ENCODE assay signal across 12 cellular contexts in genomic region chr9:134341929-134342745, GRCh38. TPM values are rescaled to one million over a fixed set of nuclear protein-coding genes. Genes with fewer than 3 reads are reported as not detected.
A peak's percentile ranks its signal among the peaks of the same experiment; 100 is the strongest.
DNase-seq lines count a peak whose midpoint lies in the region; ATAC-seq, FAIRE-seq and TF ChIP-seq lines count a peak whose summit lies in the region.
"Had no signal": no experiment of that assay in that cellular context is flagged by ENCODE, and none has a peak within 500 bp of the region (broad histone marks: within the 10 kb centered on the region; RNA-seq: fewer than 3 reads in every experiment).

No MANE protein-coding gene starts in this region.

- H3K4me3 ChIP-seq in heart left ventricle (peak overlapping the region in 1 of 12 donors; percentile 0), endothelial cell of umbilical vein (replicated peaks in 1 of 3; ENCODE audit: insufficient read depth in 1 of 3, low read depth in 1 of 3, low read length in 3 of 3) (no peak overlapping the region), trophoblast cell (ENCODE audit: low read depth, low read length) (no peak overlapping the region), urinary bladder (ENCODE audit: low read depth, low read length) (no peak overlapping the region), SK-N-SH (ENCODE audit: low read depth in 2 of 2, low read length in 1 of 2) (no peak overlapping the region)

- TF ChIP-seq RAD21 in SK-N-SH (IDR thresholded peaks at IDR 0.05; ENCODE audit: low read length) = no peak

- CTCF ChIA-PET in endothelial cell of umbilical vein (lab: Charles Lee) = interaction anchor here (1.0 to 2.2 kb wide), 4 partner anchors 40 to 172 kb away, joined by 3 to 7 read pairs (median 5); no protein-coding TSS in a partner anchor
- CTCF ChIA-PET in SK-N-SH (lab: Yijun Ruan, JAX) = no interaction called here

- no peak overlapping the region for H3K23ac ChIP-seq in trophoblast cell (ENCODE audit: low read length)

- no peak for FAIRE-seq in endothelial cell of umbilical vein (lab: Jason Lieb, UNC)
- FAIRE-seq: A204.1 had no signal

- BruUV-seq in endothelial cell of umbilical vein (replicated peaks; lab: Mats Ljungman, UMichigan) = no TSS peak

- no peak for TF ChIP-seq EP300 in SK-N-SH (IDR thresholded peaks at IDR 0.05; ENCODE audit: borderline replicate concordance in 1 of 2, low read depth in 1 of 2, low read length in 1 of 2)

- H4K20me1 ChIP-seq in endothelial cell of umbilical vein (replicated peaks; ENCODE audit: control insufficient read depth, extremely low read depth, insufficient read depth, low read length) (no peaks in the 10 kb centered on the region), SK-N-SH (ENCODE audit: insufficient read depth) (peaks cover 100% of the 10 kb centered on the region)

- H2AFZ ChIP-seq in endothelial cell of umbilical vein (ENCODE audit: low read depth, low read length) (no peak overlapping the region), trophoblast cell (ENCODE audit: insufficient read depth, low read length, poor library complexity) (no peak overlapping the region), SK-N-SH (ENCODE audit: low read depth) (no peak overlapping the region)

- H3K4ac ChIP-seq in trophoblast cell (ENCODE audit: low read depth, low read length) = peak overlapping the region; percentile 33

- no peak overlapping the region for H4K91ac ChIP-seq in trophoblast cell (ENCODE audit: low read depth, low read length)

- no peaks in the 10 kb centered on the region for H3K9me2 ChIP-seq in SK-N-SH

- dilution Hi-C loops in endothelial cell of umbilical vein (cut with MboI; ENCODE audit: extremely low pct_ligation_motif_present, low sequenced_read_pairs) = no loop called here

- H3K79me2 ChIP-seq in endothelial cell of umbilical vein (ENCODE audit: control insufficient read depth, insufficient read depth, low read length) = peaks cover 66% of the 10 kb centered on the region
- peaks cover 37% of the 10 kb centered on the region for H3K79me2 ChIP-seq in trophoblast cell (ENCODE audit: control insufficient read depth, insufficient read depth, low read length, poor library complexity)
- peaks cover 61% of the 10 kb centered on the region for H3K79me2 ChIP-seq in SK-N-SH (ENCODE audit: insufficient read depth)

- no peak overlapping the region for H2BK12ac ChIP-seq in trophoblast cell (ENCODE audit: low read length)

- intact Hi-C loops in heart left ventricle (cut with DNase I) = loop anchor here in 2 of 10 donors (5.0 kb wide), 1 partner anchor 35 kb away; no protein-coding TSS in a partner anchor
- intact Hi-C loops in cardiac septum (cut with DNase I) = loop anchor here (5.0 kb wide), 3 partner anchors 35 to 100 kb away; no protein-coding TSS in a partner anchor
- intact Hi-C loops in endothelial cell of umbilical vein (cut with micrococcal nuclease) = loop anchor here (2.0 to 5.0 kb wide), 3 partner anchors 37 to 1005 kb away; partner anchors contain the start of gene SURF6

- no peak overlapping the region for H4K12ac ChIP-seq in trophoblast cell (ENCODE audit: low read depth, low read length)

- TF ChIP-seq POLR2A in heart left ventricle (IDR thresholded peaks at IDR 0.05) (no peak), endothelial cell of umbilical vein (IDR thresholded peaks at IDR 0.05; ENCODE audit: low read depth, low read length) (no peak)

- H3K27me3 ChIP-seq in heart left ventricle (no peaks in the 10 kb centered on the region), endothelial cell of umbilical vein (ENCODE audit: control insufficient read depth in 2 of 2, insufficient read depth in 2 of 2, low read length in 2 of 2) (no peaks in the 10 kb centered on the region), trophoblast cell (ENCODE audit: insufficient read depth, low read length) (no peaks in the 10 kb centered on the region), SK-N-SH (ENCODE audit: insufficient read depth) (no peaks in the 10 kb centered on the region)

- no peaks in the 10 kb centered on the region for H3F3A ChIP-seq in SK-N-SH (replicated peaks; ENCODE audit: insufficient read depth)

- POLR2A ChIA-PET in endothelial cell of umbilical vein (lab: Charles Lee) = no interaction called here
- POLR2A ChIA-PET in SK-N-SH (lab: Yijun Ruan, JAX) = no interaction called here

- no peak overlapping the region for H2BK120ac ChIP-seq in trophoblast cell (ENCODE audit: insufficient read depth, low read length, poor library complexity)

- H3K79me1 ChIP-seq in trophoblast cell (ENCODE audit: low read length) = no peaks in the 10 kb centered on the region

- peak overlapping the region; percentile 18 for H3K18ac ChIP-seq in trophoblast cell (ENCODE audit: low read length)

- WGBS in heart left ventricle, 4 donors = 88 to 94% (median 93%) methylated on average over 13 to 19 of the region's 19 CpGs
- WGBS in trophoblast cell (ENCODE audit: extremely low coverage, insufficient coverage, insufficient read length) = no CpG with 5 or more reads among the region's 19 CpGs
- WGBS in urinary bladder = 94% methylated on average over 19 of the region's 19 CpGs
- 93% methylated on average over 12 of the region's 19 CpGs for whole genome bisulfite sequencing in SK-N-SH (ENCODE audit: low lambda C conversion rate)

- no peaks in the 10 kb centered on the region for H3K9me1 ChIP-seq in endothelial cell of umbilical vein (replicated peaks; ENCODE audit: control insufficient read depth, extremely low read depth, insufficient read depth, low read length)

- H3K36me3 ChIP-seq in heart left ventricle = no peaks in the 10 kb centered on the region
- no peaks in the 10 kb centered on the region for H3K36me3 ChIP-seq in endothelial cell of umbilical vein (ENCODE audit: control insufficient read depth in 2 of 2, extremely low read depth in 1 of 2, insufficient read depth in 2 of 2, low read length in 2 of 2)
- H3K36me3 ChIP-seq in trophoblast cell (ENCODE audit: control insufficient read depth in 1 of 2, insufficient read depth in 2 of 2, low read length in 2 of 2) = peaks cover 0 to 2% of the 10 kb centered on the region in 2 experiments
- H3K36me3 ChIP-seq in urinary bladder (ENCODE audit: insufficient read depth) = no peaks in the 10 kb centered on the region
- no peaks in the 10 kb centered on the region for H3K36me3 ChIP-seq in SK-N-SH (replicated peaks in 1 of 2; ENCODE audit: control insufficient read depth in 1 of 2, insufficient read depth in 2 of 2, low read length in 1 of 2)

- DNase-seq in heart left ventricle (no peak), cardiac septum (ENCODE audit: low spot score) (no peak), endothelial cell of umbilical vein (ENCODE audit: low read depth, low spot score) (no peak), trophoblast cell (no peak), NCI-H2081 treated with DMSO at 0.1 percent for 48 hours (lab: John Stamatoyannopoulos, UW) (no peak), SK-N-SH (no peak)
- DNase-seq: activated CD8-positive, alpha-beta T cell treated with anti-CD3 and anti-CD28 coated beads, Interleukin-2, amount 10 ng/mL, durations not matched to agents 7 days and 5 days; CD8-positive, alpha-beta T cell; NCI-H187 treated with DMSO at 0.1 percent for 48 hours had no signal

- H3K4me1 ChIP-seq in heart left ventricle (peaks cover 48 to 100% (median 97%) of the 10 kb centered on the region in 12 donors), endothelial cell of umbilical vein (ENCODE audit: control insufficient read depth, extremely low read depth, insufficient read depth, low read length) (peaks cover 45% of the 10 kb centered on the region), trophoblast cell (ENCODE audit: control insufficient read depth in 1 of 2, insufficient read depth in 2 of 2, low read length in 2 of 2) (peaks cover 3 to 5% of the 10 kb centered on the region in 2 experiments), urinary bladder (ENCODE audit: insufficient read depth) (peaks cover 2% of the 10 kb centered on the region), SK-N-SH (ENCODE audit: control insufficient read depth in 1 of 2, insufficient read depth in 2 of 2, low read depth in 1 of 2, low read length in 1 of 2) (peaks cover 0 to 77% of the 10 kb centered on the region in 2 experiments; a peak in 1 of 4 replicates)

- H3K4me2 ChIP-seq in endothelial cell of umbilical vein (ENCODE audit: insufficient read depth, low read length) (no peak overlapping the region), trophoblast cell (ENCODE audit: low read length) (no peak overlapping the region), SK-N-SH (no peak overlapping the region)

- no peak overlapping the region for H3K14ac ChIP-seq in trophoblast cell (ENCODE audit: low read length)

- H2BK5ac ChIP-seq in trophoblast cell (ENCODE audit: low read depth, low read length, poor library complexity) = no peak overlapping the region

- no peak overlapping the region for H4K8ac ChIP-seq in trophoblast cell (ENCODE audit: low read depth, low read length)

- TF ChIP-seq CTCF in heart left ventricle (IDR thresholded peaks at IDR 0.05) (no peak), endothelial cell of umbilical vein (IDR thresholded peaks at IDR 0.05; ENCODE audit: extremely low read depth in 1 of 2, insufficient read depth in 1 of 2, low read depth in 1 of 2, low read length in 2 of 2) (no peak), SK-N-SH (IDR thresholded peaks at IDR 0.05) (no peak)

- H3K9ac ChIP-seq in endothelial cell of umbilical vein (replicated peaks; ENCODE audit: extremely low read depth, insufficient read depth, low read length) (no peak overlapping the region), trophoblast cell (ENCODE audit: low read length) (no peak overlapping the region), SK-N-SH (no peak overlapping the region)

- H2AK5ac ChIP-seq in trophoblast cell (ENCODE audit: low read length) = no peak overlapping the region

- H3K9me3 ChIP-seq in heart left ventricle (no peaks in the 10 kb centered on the region), endothelial cell of umbilical vein (replicated peaks; ENCODE audit: control insufficient read depth, insufficient read depth, low read length) (no peaks in the 10 kb centered on the region), trophoblast cell (ENCODE audit: insufficient read depth, low read depth, low read length) (no peaks in the 10 kb centered on the region), SK-N-SH (no peaks in the 10 kb centered on the region)

- H3K27ac ChIP-seq in heart left ventricle (peak overlapping the region; percentile 25 to 94 (median 80)), endothelial cell of umbilical vein (ENCODE audit: insufficient read depth, low read depth, low read length) (peak overlapping the region; percentile 86), trophoblast cell (ENCODE audit: low read depth, low read length) (no peak overlapping the region), urinary bladder (ENCODE audit: low read depth) (peak overlapping the region; percentile 53), SK-N-SH (ENCODE audit: low read depth in 2 of 2, low read length in 1 of 2) (no peak overlapping the region)

- ATAC-seq in heart left ventricle = no peak
- no peak for ATAC-seq in GM19035 (IDR thresholded peaks at IDR 0.05; ENCODE audit: unreplicated experiment)
- ATAC-seq: activated CD8-positive, alpha-beta T cell treated with anti-CD3 and anti-CD28 coated beads, Interleukin-2, amount 10 ng/mL, durations not matched to agents 7 days and 5 days; CD8-positive, alpha-beta T cell had no signal

RNA-seq across cellular contexts. Expression of gene RXRA, which starts 15.9 kb away (rescaled TPM):
- total RNA-seq in heart left ventricle (10 to 100 TPM; 45.5 to 87.9 (median 52.9) TPM), cardiac septum (42.6 TPM), endothelial cell of umbilical vein (37.4 and 38.9 TPM in 2 replicates), urinary bladder (19.7 TPM)
- polyA plus RNA-seq in heart left ventricle (10 to 100 TPM; 54.9 to 55.8 TPM), endothelial cell of umbilical vein (14.9 and 15.4 TPM in 2 replicates), urinary bladder (70.6 TPM), SK-N-SH (2012; rRNA removed) (5.2 and 7.6 TPM in 2 replicates)
- 13.0 and 17.0 TPM in 2 replicates for polyA plus RNA-seq in endothelial cell of umbilical vein (2011; cell fraction: cytosol; rRNA removed)
- polyA plus RNA-seq in endothelial cell of umbilical vein (2011; cell fraction: nucleus; rRNA removed) = 14.6 and 14.9 TPM in 2 replicates
- polyA plus RNA-seq in endothelial cell of umbilical vein (2012) = 20.7 and 26.0 TPM in 2 replicates
- polyA minus RNA-seq in endothelial cell of umbilical vein = 13.7 and 18.4 TPM in 2 replicates
- polyA minus RNA-seq in endothelial cell of umbilical vein (2011; cell fraction: cytosol; rRNA and poly(A)+ RNA removed) = 25.0 TPM
- polyA minus RNA-seq in endothelial cell of umbilical vein (2011; cell fraction: nucleus; rRNA and poly(A)+ RNA removed) = 10.7 and 20.4 TPM in 2 replicates
- polyA plus RNA-seq in trophoblast cell (2013) = 31.7 and 33.2 TPM in 2 replicates
- 3.4 and 5.5 TPM in 2 replicates for polyA plus RNA-seq in SK-N-SH (2012; cell fraction: cytosol; rRNA removed)
- 8.0 and 8.8 TPM in 2 replicates for polyA plus RNA-seq in SK-N-SH (2012; cell fraction: nucleus; rRNA removed)

Comparison
In these comparisons a context has a peak if more than half of its experiments do, and no peak if none do; other contexts are left out.
1. H3K27ac ChIP-seq: peak in heart left ventricle (12 of 12), endothelial cell of umbilical vein (single experiment) and urinary bladder (single experiment); none in trophoblast cell (single experiment) and SK-N-SH (0 of 2).